ENCODE assay signal across 1 cellular context in genomic region chr21:36065497-36066036, GRCh38.
TF ChIP-seq lines count a peak whose summit lies in the region.

No MANE protein-coding gene starts in this region.

TF ChIP-seq in WTC11, 78 proteins besides CTCF, POLR2A, EP300 and RAD21:
- TF ChIP-seq ERG (CRISPR knock-in tag; IDR thresholded peaks at IDR 0.05) (no peak), CREB1 (CRISPR knock-in tag; IDR thresholded peaks at IDR 0.05) (no peak)
